Comparison of ENCODE assay signal across 32 cellular contexts in the genomic region with DNA sequence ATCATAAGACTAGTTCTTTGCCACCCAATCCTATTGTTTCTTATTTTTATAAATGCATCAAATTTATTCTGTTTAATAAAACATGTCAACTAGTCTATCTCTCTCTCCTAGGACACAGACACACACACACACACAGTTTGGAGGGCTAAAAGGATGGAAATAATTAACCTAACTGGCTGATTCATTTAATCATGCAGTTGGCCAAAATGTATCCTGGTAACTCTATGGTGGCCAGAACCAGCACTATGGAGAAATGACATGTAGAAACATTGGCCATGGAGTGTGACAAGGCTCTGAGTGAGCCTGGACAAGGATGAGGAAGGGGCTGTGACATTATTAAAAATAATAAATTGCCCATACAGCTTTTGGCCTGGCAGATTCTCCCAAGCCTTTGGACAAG.
"Had no signal": no experiment of that assay in that cellular context is flagged by ENCODE, and none has a peak within 500 bp of the region (broad histone marks: within the 10 kb centered on the region; RNA-seq: fewer than 3 reads in every experiment).

No MANE protein-coding gene starts in this region.

- H3K27ac ChIP-seq: brain microvascular endothelial cell, Peyer's patch, RWPE1, VCaP had no signal

- DNase-seq: activated B cell treated with CpG ODN at 0.5 μM for 24 hours; activated CD4-positive, alpha-beta memory T cell treated with anti-CD3 and anti-CD28 coated beads for 36 hours; activated CD4-positive, alpha-beta T cell treated with anti-CD3 and anti-CD28 coated beads for 4 hours; activated CD4-positive, alpha-beta T cell treated with anti-CD3 and anti-CD28 coated beads, Interleukin-2, amount 50 U/mL, for 1 hour; activated CD4-positive, CD25-positive, alpha-beta regulatory T cell treated with anti-CD3 and anti-CD28 coated beads, Interleukin-2, amount 50 U/mL, for 72 hours; activated CD8-positive, alpha-beta memory T cell treated with anti-CD3 and anti-CD28 coated beads, Interleukin-2, amount 50 U/mL, for 4 hours; activated effector memory CD4-positive, alpha-beta T cell treated with Interleukin-2 at 50 U/mL for 16 hours; activated naive CD4-positive, alpha-beta T cell treated with anti-CD3 and anti-CD28 coated beads, Interleukin-2, amount 10 ng/mL, durations not matched to agents 7 days and 5 days; activated naive CD8-positive, alpha-beta T cell treated with anti-CD3 and anti-CD28 coated beads for 36 hours; activated T-cell treated with anti-CD3 and anti-CD28 coated beads, Interleukin-2, amount 50 U/mL, for 48 hours; amniotic stem cell; aorta; brain microvascular endothelial cell; central memory CD4-positive, alpha-beta T cell; Kasumi-1; KG1; MG63; NCI-H1048; NCI-H1105 treated with DMSO at 0.1 percent for 48 hours; NCI-H1436; NCI-H1694; NCI-H2029; NCI-H510A; NCI-H526; NCI-H748 treated with DMSO at 0.1 percent for 48 hours; NK-92 treated with Interleukin-12 subunit alpha and Interleukin-12 subunit beta, amount 100 ng/mL, for 24 hours; PC-3; Peyer's patch; SIG-M5 had no signal

- H3K4me3 ChIP-seq: MG63, Peyer's patch had no signal

- H3K4me1 ChIP-seq: Peyer's patch had no signal

- H3K36me3 ChIP-seq: brain microvascular endothelial cell, MG63, Peyer's patch had no signal

- H3K9me3 ChIP-seq: Peyer's patch had no signal

- ATAC-seq: PC-3, Right ventricle myocardium inferior had no signal

- H3K27me3 ChIP-seq: brain microvascular endothelial cell, MG63, Peyer's patch had no signal
